ENCODE assay signal across 18 cellular contexts in genomic region chr13:76791290-76791664, GRCh38.
DNase-seq lines count a peak whose midpoint lies in the region; ATAC-seq, FAIRE-seq and TF ChIP-seq lines count a peak whose summit lies in the region.
"Had no signal": no experiment of that assay in that cellular context is flagged by ENCODE, and none has a peak within 500 bp of the region (broad histone marks: within the 10 kb centered on the region; RNA-seq: fewer than 3 reads in every experiment).

No MANE protein-coding gene starts in this region.

- TF ChIP-seq CTCF in bronchial epithelial cell (IDR thresholded peaks at IDR 0.05; ENCODE audit: insufficient read depth, low read length, severe bottlenecking) (no peak), upper lobe of right lung (IDR thresholded peaks at IDR 0.05) (no peak)

- H2BK12ac ChIP-seq in mesenchymal stem cell (ENCODE audit: low read length in 2 of 2): no peak overlapping the region

- H3K9me3 ChIP-seq in mesenchymal stem cell (ENCODE audit: control insufficient read depth, low read length): peaks cover 4% of the 10 kb centered on the region
- H3K9me3 ChIP-seq in upper lobe of right lung: no peaks in the 10 kb centered on the region
- H3K9me3 ChIP-seq: gastroesophageal sphincter, MG63 had no signal

- no peak overlapping the region for H3K4me3 Mint-ChIP-seq in activated CD8-positive, alpha-beta memory T cell treated with anti-CD3 and anti-CD28 coated beads, Interleukin-2, amount 10 ng/mL, durations not matched to agents 7 days and 5 days

- no peak for ATAC-seq in upper lobe of right lung
- no peak for ATAC-seq in activated CD8-positive, alpha-beta memory T cell treated with anti-CD3 and anti-CD28 coated beads, Interleukin-2, amount 10 ng/mL, durations not matched to agents 7 days and 5 days
- ATAC-seq: activated CD4-positive, CD25-positive, alpha-beta regulatory T cell treated with anti-CD3 and anti-CD28 coated beads, Interleukin-2, amount 50 U/mL, for 24 hours; activated naive CD4-positive, alpha-beta T cell treated with anti-CD3 and anti-CD28 coated beads, Interleukin-2, amount 50 U/mL, for 72 hours; gastroesophageal sphincter; HepG2; left lobe of liver had no signal

- H2AK5ac ChIP-seq in mesenchymal stem cell (ENCODE audit: low read length, severe bottlenecking): no peak overlapping the region

- H3K9ac ChIP-seq in mesenchymal stem cell (ENCODE audit: low read length): peak overlapping the region; percentile 53

- no peaks in the 10 kb centered on the region for H3K4me1 Mint-ChIP-seq in activated CD8-positive, alpha-beta memory T cell treated with anti-CD3 and anti-CD28 coated beads, Interleukin-2, amount 10 ng/mL, durations not matched to agents 7 days and 5 days

- no peak overlapping the region for H2BK120ac ChIP-seq in mesenchymal stem cell (ENCODE audit: low read depth, low read length)

- H3K27ac Mint-ChIP-seq in activated CD8-positive, alpha-beta memory T cell treated with anti-CD3 and anti-CD28 coated beads, Interleukin-2, amount 10 ng/mL, durations not matched to agents 7 days and 5 days: no peak overlapping the region

- no peak overlapping the region for H4K8ac ChIP-seq in mesenchymal stem cell (ENCODE audit: low read length)

- no peaks in the 10 kb centered on the region for H3K9me3 Mint-ChIP-seq in activated CD8-positive, alpha-beta memory T cell treated with anti-CD3 and anti-CD28 coated beads, Interleukin-2, amount 10 ng/mL, durations not matched to agents 7 days and 5 days (ENCODE audit: low read depth)
- H3K9me3 Mint-ChIP-seq: activated naive CD4-positive, alpha-beta T cell treated with anti-CD3 and anti-CD28 coated beads, Interleukin-2, amount 50 U/mL, for 72 hours had no signal

- no peak overlapping the region for H3K18ac ChIP-seq in mesenchymal stem cell (ENCODE audit: low read depth in 1 of 2, low read length in 2 of 2)

- H2BK5ac ChIP-seq in mesenchymal stem cell (ENCODE audit: low read depth, low read length, poor library complexity, severe bottlenecking): no peak overlapping the region

- H3K4me3 ChIP-seq in bronchial epithelial cell (ENCODE audit: low read depth, low read length) (no peak overlapping the region), mesenchymal stem cell (ENCODE audit: insufficient read depth in 1 of 2, low read depth in 1 of 2, low read length in 2 of 2) (no peak overlapping the region), upper lobe of right lung (no peak overlapping the region)
- H3K4me3 ChIP-seq: gastroesophageal sphincter, MG63, SK-N-MC had no signal

- no peak overlapping the region for H2BK15ac ChIP-seq in mesenchymal stem cell (ENCODE audit: low read depth, poor library complexity, severe bottlenecking)

- H3K4ac ChIP-seq in mesenchymal stem cell (ENCODE audit: low read depth in 1 of 2, low read length in 2 of 2): no peak overlapping the region

- no peaks in the 10 kb centered on the region for H3K36me3 ChIP-seq in bronchial epithelial cell (ENCODE audit: control insufficient read depth, insufficient read depth, low read length)
- H3K36me3 ChIP-seq in mesenchymal stem cell (ENCODE audit: control insufficient read depth in 1 of 2, insufficient read depth in 2 of 2, low read depth in 1 of 2, low read length in 2 of 2): no peaks in the 10 kb centered on the region
- no peaks in the 10 kb centered on the region for H3K36me3 ChIP-seq in upper lobe of right lung
- H3K36me3 ChIP-seq: gastroesophageal sphincter, MG63 had no signal

- CTCF ChIA-PET in activated CD8-positive, alpha-beta memory T cell treated with anti-CD3 and anti-CD28 coated beads, Interleukin-2, amount 10 ng/mL, durations not matched to agents 7 days and 5 days (lab: Charles Lee): no interaction called here

- H3K4me1 ChIP-seq in mesenchymal stem cell (ENCODE audit: control insufficient read depth, insufficient read depth, low read depth, low read length) (peaks cover 1% of the 10 kb centered on the region), upper lobe of right lung (peaks cover 4% of the 10 kb centered on the region)

- H3K27ac ChIP-seq in mesenchymal stem cell (ENCODE audit: low read length, poor library complexity, severe bottlenecking) (no peak overlapping the region), upper lobe of right lung (no peak overlapping the region)
- H3K27ac ChIP-seq: C4-2B, gastroesophageal sphincter had no signal

- no peaks in the 10 kb centered on the region for H3K36me3 Mint-ChIP-seq in activated CD8-positive, alpha-beta memory T cell treated with anti-CD3 and anti-CD28 coated beads, Interleukin-2, amount 10 ng/mL, durations not matched to agents 7 days and 5 days
- H3K36me3 Mint-ChIP-seq: activated naive CD4-positive, alpha-beta T cell treated with anti-CD3 and anti-CD28 coated beads, Interleukin-2, amount 50 U/mL, for 72 hours had no signal

- no peak for FAIRE-seq in bronchial epithelial cell (lab: Jason Lieb, UNC)
- FAIRE-seq: HepG2 had no signal

- no peak overlapping the region for H3K4me2 ChIP-seq in mesenchymal stem cell (ENCODE audit: low read length, poor library complexity, severe bottlenecking)

- intact Hi-C loops in upper lobe of right lung (cut with DNase I): no loop called here

- H3K14ac ChIP-seq in mesenchymal stem cell (ENCODE audit: low read length in 2 of 2): no peak overlapping the region

- DNase-seq in NCI-H345 (lab: John Stamatoyannopoulos, UW) (peak; percentile 45), NCI-H345 treated with DMSO at 0.1 percent for 48 hours (lab: John Stamatoyannopoulos, UW; ENCODE audit: unreplicated experiment) (no peak), LHCN-M2 (ENCODE audit: low read depth) (peak; percentile 13), bronchial epithelial cell (ENCODE audit: low read depth) (peak; percentile 23), mesenchymal stem cell (no peak), upper lobe of right lung (no peak), NCI-H69 (lab: John Stamatoyannopoulos, UW) (no peak)
- no peak for DNase-seq in activated CD8-positive, alpha-beta memory T cell treated with anti-CD3 and anti-CD28 coated beads, Interleukin-2, amount 10 ng/mL, durations not matched to agents 7 days and 5 days
- DNase-seq: activated T-cell treated with anti-CD3 and anti-CD28 coated beads, Interleukin-2, amount 50 U/mL, for 48 hours; MG63; NCI-H526 treated with DMSO at 0.1 percent for 48 hours had no signal

- no peak overlapping the region for H3K23ac ChIP-seq in mesenchymal stem cell (ENCODE audit: low read length in 2 of 2)

- 78% methylated on average over 7 of the region's 7 CpGs for WGBS in mesenchymal stem cell

- H3K79me1 ChIP-seq in mesenchymal stem cell (replicated peaks; ENCODE audit: low read length, poor library complexity, severe bottlenecking): no peaks in the 10 kb centered on the region

- H2AFZ ChIP-seq in mesenchymal stem cell (ENCODE audit: low read depth, low read length): no peak overlapping the region

- peaks cover 5% of the 10 kb centered on the region for H3K27me3 Mint-ChIP-seq in activated CD8-positive, alpha-beta memory T cell treated with anti-CD3 and anti-CD28 coated beads, Interleukin-2, amount 10 ng/mL, durations not matched to agents 7 days and 5 days

- H3K27me3 ChIP-seq in bronchial epithelial cell (ENCODE audit: control insufficient read depth, insufficient read depth, low read length) (no peaks in the 10 kb centered on the region), mesenchymal stem cell (ENCODE audit: control insufficient read depth in 1 of 2, insufficient read depth in 1 of 2, low read length in 2 of 2) (no peaks in the 10 kb centered on the region), upper lobe of right lung (no peaks in the 10 kb centered on the region)
- H3K27me3 ChIP-seq: gastroesophageal sphincter, MG63 had no signal

- H4K91ac ChIP-seq in mesenchymal stem cell (ENCODE audit: low read length): no peak overlapping the region

Comparison
In these comparisons a context has a peak if more than half of its experiments do, and no peak if none do; other contexts are left out.
1. DNase-seq: peak in NCI-H345 (single experiment), LHCN-M2 (single experiment) and bronchial epithelial cell (single experiment); none in NCI-H345 treated with DMSO at 0.1 percent for 48 hours (single experiment), mesenchymal stem cell (single experiment), upper lobe of right lung (single experiment), NCI-H69 (single experiment) and activated CD8-positive, alpha-beta memory T cell treated with anti-CD3 and anti-CD28 coated beads, Interleukin-2, amount 10 ng/mL, durations not matched to agents 7 days and 5 days (single experiment).